In the genomic region with DNA sequence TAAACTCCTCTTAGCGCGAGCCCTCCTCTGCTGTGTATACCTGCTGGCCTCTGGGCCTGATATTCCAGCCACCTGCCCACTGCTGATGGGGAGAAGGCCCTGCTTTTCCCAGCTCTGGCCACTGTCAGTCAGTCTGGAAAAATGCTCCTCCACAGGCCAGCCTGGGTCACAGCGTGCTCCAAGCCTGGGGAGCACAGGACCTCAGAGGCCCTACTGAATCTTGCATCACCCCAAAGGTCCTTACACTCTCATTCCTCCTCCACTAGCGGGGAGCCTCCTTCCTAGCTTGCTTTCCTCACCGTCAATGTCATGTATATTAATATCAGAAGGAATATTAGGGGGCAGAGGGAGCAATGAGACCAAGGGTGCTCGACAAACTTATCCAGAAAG, we compare ENCODE assay signal across 11 cellular contexts.
DNase-seq lines count a peak whose midpoint lies in the region; ATAC-seq and TF ChIP-seq lines count a peak whose summit lies in the region.
"Had no signal": no experiment of that assay in that cellular context is flagged by ENCODE, and none has a peak within 500 bp of the region (broad histone marks: within the 10 kb centered on the region; RNA-seq: fewer than 3 reads in every experiment).

No MANE protein-coding gene starts in this region.

- peak overlapping the region; percentile 68; the same call in 1 of the 2 replicates for H3K4me3 ChIP-seq in GM23248
- H3K4me3 ChIP-seq in right atrium auricular region, result no peak overlapping the region

- no peak for ATAC-seq in stimulated activated effector memory CD8-positive, alpha-beta T cell treated with anti-CD3 and anti-CD28 coated beads, Interleukin-12 subunit alpha, Interleukin-12 subunit beta, amount 100 ng/mL, for 72 hours
- no peak for ATAC-seq in CD4-positive, alpha-beta T cell (ENCODE audit: poor library complexity)
- ATAC-seq in WTC11 (no peak), GM19395 (IDR thresholded peaks at IDR 0.05; ENCODE audit: unreplicated experiment) (no peak)
- ATAC-seq: HCT116 had no signal

- no peaks in the 10 kb centered on the region for H4K20me1 ChIP-seq in GM23248 (ENCODE audit: insufficient read depth)

- peak overlapping the region; percentile 78 for H3K4me2 ChIP-seq in GM23248 (ENCODE audit: unreplicated experiment)

- no peaks in the 10 kb centered on the region for H3K27me3 Mint-ChIP-seq in activated T-helper 2 cell treated with anti-CD3 and anti-CD28 coated beads, Interferon-gamma antibody, Interleukin-2, Interleukin-4, amounts not matched to agents 10 μg/mL and 5 μg/mL and 100 μg/mL, durations not matched to agents 14 hours and 24 hours and 36 hours (ENCODE audit: low read depth)
- peaks cover 4% of the 10 kb centered on the region for H3K27me3 Mint-ChIP-seq in CD4-positive, alpha-beta T cell
- no peaks in the 10 kb centered on the region for H3K27me3 Mint-ChIP-seq in WTC11 (ENCODE audit: low read depth)
- H3K27me3 Mint-ChIP-seq: activated naive CD4-positive, alpha-beta T cell treated with anti-CD3 and anti-CD28 coated beads, Interleukin-2, amount 50 U/mL, for 24 hours had no signal

- H3K36me3 ChIP-seq in GM23248 (ENCODE audit: low read depth) (no peaks in the 10 kb centered on the region), right atrium auricular region (no peaks in the 10 kb centered on the region)

- in situ Hi-C loops in GM23248 (cut with MboI), result no loop called here

- DNase-seq in GM23248 (no peak), right atrium auricular region (ENCODE audit: low spot score) (no peak), ureter (ENCODE audit: low spot score) (no peak), WTC11 (ENCODE audit: low spot score) (no peak)
- DNase-seq in activated T-helper 2 cell treated with anti-CD3 and anti-CD28 coated beads, Interferon-gamma antibody, Interleukin-2, Interleukin-4, amounts not matched to agents 10 μg/mL and 5 μg/mL and 100 μg/mL, durations not matched to agents 14 hours and 24 hours and 36 hours (ENCODE audit: low spot score), result no peak
- no peak for DNase-seq in stimulated activated effector memory CD8-positive, alpha-beta T cell treated with anti-CD3 and anti-CD28 coated beads, Interleukin-12 subunit alpha, Interleukin-12 subunit beta, amount 100 ng/mL, for 72 hours (ENCODE audit: low spot score in 2 of 2)
- DNase-seq in CD4-positive, alpha-beta T cell, result no peak
- DNase-seq: PC-3 had no signal

- H3K27ac ChIP-seq in GM23248 (peak overlapping the region; percentile 92), right atrium auricular region (peak overlapping the region; percentile 82 to 92)
- H3K27ac ChIP-seq in CD4-positive, alpha-beta T cell (ENCODE audit: low read depth, low read length), result no peak overlapping the region

- no peaks in the 10 kb centered on the region for H3K9me2 ChIP-seq in GM23248 (ENCODE audit: insufficient read depth)

- 47 to 71% methylated on average over 4 to 6 of the region's 6 CpGs for WGBS in GM23248 (ENCODE audit: low coverage in 1 of 2, low lambda C conversion rate in 2 of 2, missing lambda C conversion rate in 2 of 2), 2 experiments

- H3K9ac ChIP-seq in GM23248, result peak overlapping the region; percentile 82

- H2AFZ ChIP-seq in GM23248, result no peak overlapping the region

- H3K36me3 Mint-ChIP-seq in activated T-helper 2 cell treated with anti-CD3 and anti-CD28 coated beads, Interferon-gamma antibody, Interleukin-2, Interleukin-4, amounts not matched to agents 10 μg/mL and 5 μg/mL and 100 μg/mL, durations not matched to agents 14 hours and 24 hours and 36 hours (ENCODE audit: low read depth), result no peaks in the 10 kb centered on the region
- H3K36me3 Mint-ChIP-seq in stimulated activated effector memory CD8-positive, alpha-beta T cell treated with anti-CD3 and anti-CD28 coated beads, Interleukin-12 subunit alpha, Interleukin-12 subunit beta, amount 100 ng/mL, for 72 hours, result no peaks in the 10 kb centered on the region
- no peaks in the 10 kb centered on the region for H3K36me3 Mint-ChIP-seq in CD4-positive, alpha-beta T cell (ENCODE audit: low read depth)
- no peaks in the 10 kb centered on the region for H3K36me3 Mint-ChIP-seq in WTC11
- H3K36me3 Mint-ChIP-seq: activated naive CD4-positive, alpha-beta T cell treated with anti-CD3 and anti-CD28 coated beads, Interleukin-2, amount 50 U/mL, for 24 hours had no signal

- POLR2A ChIA-PET in CD4-positive, alpha-beta T cell (lab: Charles Lee), result no interaction called here
- POLR2A ChIA-PET in WTC11 (lab: Charles Lee), result no interaction called here

- peaks cover 30% of the 10 kb centered on the region for H3K4me1 Mint-ChIP-seq in activated T-helper 2 cell treated with anti-CD3 and anti-CD28 coated beads, Interferon-gamma antibody, Interleukin-2, Interleukin-4, amounts not matched to agents 10 μg/mL and 5 μg/mL and 100 μg/mL, durations not matched to agents 14 hours and 24 hours and 36 hours (ENCODE audit: low read depth)
- peaks cover 38% of the 10 kb centered on the region for H3K4me1 Mint-ChIP-seq in stimulated activated effector memory CD8-positive, alpha-beta T cell treated with anti-CD3 and anti-CD28 coated beads, Interleukin-12 subunit alpha, Interleukin-12 subunit beta, amount 100 ng/mL, for 72 hours
- peaks cover 5% of the 10 kb centered on the region for H3K4me1 Mint-ChIP-seq in CD4-positive, alpha-beta T cell (ENCODE audit: low read depth)
- H3K4me1 Mint-ChIP-seq in WTC11, result peaks cover 11% of the 10 kb centered on the region

- no peaks in the 10 kb centered on the region for H3K27me3 ChIP-seq in GM23248 (replicated peaks; ENCODE audit: insufficient read depth)
- H3K27me3 ChIP-seq in right atrium auricular region, result no peaks in the 10 kb centered on the region
- H3K27me3 ChIP-seq in CD4-positive, alpha-beta T cell (ENCODE audit: control insufficient read depth, insufficient read depth, low read length), result no peaks in the 10 kb centered on the region

- intact Hi-C loops in activated T-helper 2 cell treated with anti-CD3 and anti-CD28 coated beads, Interferon-gamma antibody, Interleukin-2, Interleukin-4, amounts not matched to agents 10 μg/mL and 5 μg/mL and 100 μg/mL, durations not matched to agents 14 hours and 24 hours and 36 hours (cut with micrococcal nuclease), result loop anchor here (2.0 kb wide), 3 partner anchors 13 to 41 kb away; no protein-coding TSS in a partner anchor
- intact Hi-C loops in CD4-positive, alpha-beta T cell (cut with DNase I, micrococcal nuclease), result no loop called here

- no peak for TF ChIP-seq CTCF in right atrium auricular region (IDR thresholded peaks at IDR 0.05)
- no peak for TF ChIP-seq CTCF in CD4-positive, alpha-beta T cell (IDR thresholded peaks at IDR 0.05)
- TF ChIP-seq CTCF in WTC11 (IDR thresholded peaks at IDR 0.05), result no peak

- H3K9me3 ChIP-seq in GM23248 (ENCODE audit: low read depth) (no peaks in the 10 kb centered on the region), right atrium auricular region (no peaks in the 10 kb centered on the region)
- H3K9me3 ChIP-seq in CD4-positive, alpha-beta T cell (ENCODE audit: control insufficient read depth, low read length), result no peaks in the 10 kb centered on the region

- no peaks in the 10 kb centered on the region for H3K9me3 Mint-ChIP-seq in activated T-helper 2 cell treated with anti-CD3 and anti-CD28 coated beads, Interferon-gamma antibody, Interleukin-2, Interleukin-4, amounts not matched to agents 10 μg/mL and 5 μg/mL and 100 μg/mL, durations not matched to agents 14 hours and 24 hours and 36 hours
- no peaks in the 10 kb centered on the region for H3K9me3 Mint-ChIP-seq in stimulated activated effector memory CD8-positive, alpha-beta T cell treated with anti-CD3 and anti-CD28 coated beads, Interleukin-12 subunit alpha, Interleukin-12 subunit beta, amount 100 ng/mL, for 72 hours
- H3K9me3 Mint-ChIP-seq in CD4-positive, alpha-beta T cell, result no peaks in the 10 kb centered on the region
- H3K9me3 Mint-ChIP-seq in WTC11, result no peaks in the 10 kb centered on the region
- H3K9me3 Mint-ChIP-seq: activated naive CD4-positive, alpha-beta T cell treated with anti-CD3 and anti-CD28 coated beads, Interleukin-2, amount 50 U/mL, for 24 hours had no signal

- no peak overlapping the region for H3K4me3 Mint-ChIP-seq in activated T-helper 2 cell treated with anti-CD3 and anti-CD28 coated beads, Interferon-gamma antibody, Interleukin-2, Interleukin-4, amounts not matched to agents 10 μg/mL and 5 μg/mL and 100 μg/mL, durations not matched to agents 14 hours and 24 hours and 36 hours (ENCODE audit: low read depth)
- peak overlapping the region; percentile 58 for H3K4me3 Mint-ChIP-seq in stimulated activated effector memory CD8-positive, alpha-beta T cell treated with anti-CD3 and anti-CD28 coated beads, Interleukin-12 subunit alpha, Interleukin-12 subunit beta, amount 100 ng/mL, for 72 hours
- no peak overlapping the region for H3K4me3 Mint-ChIP-seq in CD4-positive, alpha-beta T cell
- H3K4me3 Mint-ChIP-seq in WTC11, result no peak overlapping the region
- H3K4me3 Mint-ChIP-seq: activated naive CD4-positive, alpha-beta T cell treated with anti-CD3 and anti-CD28 coated beads, Interleukin-2, amount 50 U/mL, for 24 hours had no signal

- CTCF ChIA-PET in CD4-positive, alpha-beta T cell (lab: Charles Lee), result no interaction called here
- CTCF ChIA-PET in WTC11 (lab: Charles Lee), result interaction anchor here (1.9 to 2.6 kb wide), 2 partner anchors 22 to 29 kb away, joined by 6 to 7 read pairs; no protein-coding TSS in a partner anchor

- H3F3A ChIP-seq in GM23248 (ENCODE audit: insufficient read depth), result peaks cover 20% of the 10 kb centered on the region

- peak overlapping the region; percentile 23 for H3K27ac Mint-ChIP-seq in activated T-helper 2 cell treated with anti-CD3 and anti-CD28 coated beads, Interferon-gamma antibody, Interleukin-2, Interleukin-4, amounts not matched to agents 10 μg/mL and 5 μg/mL and 100 μg/mL, durations not matched to agents 14 hours and 24 hours and 36 hours
- peak overlapping the region; percentile 84 for H3K27ac Mint-ChIP-seq in stimulated activated effector memory CD8-positive, alpha-beta T cell treated with anti-CD3 and anti-CD28 coated beads, Interleukin-12 subunit alpha, Interleukin-12 subunit beta, amount 100 ng/mL, for 72 hours
- no peak overlapping the region for H3K27ac Mint-ChIP-seq in CD4-positive, alpha-beta T cell
- no peak overlapping the region for H3K27ac Mint-ChIP-seq in WTC11
- H3K27ac Mint-ChIP-seq: activated naive CD4-positive, alpha-beta T cell treated with anti-CD3 and anti-CD28 coated beads, Interleukin-2, amount 50 U/mL, for 24 hours had no signal

- peaks cover 80% of the 10 kb centered on the region for H3K79me2 ChIP-seq in GM23248 (ENCODE audit: insufficient read depth)

- H3K4me1 ChIP-seq in GM23248 (ENCODE audit: insufficient read depth) (peaks cover 32% of the 10 kb centered on the region), right atrium auricular region (peaks cover 0 to 83% of the 10 kb centered on the region in 2 donors)

TF ChIP-seq in WTC11, 78 proteins besides CTCF, POLR2A, EP300 and RAD21:
- no peak for TF ChIP-seq ESRRA (CRISPR knock-in tag; IDR thresholded peaks at IDR 0.05; ENCODE audit: borderline replicate concordance)

Comparison
In these comparisons a context has a peak if more than half of its experiments do, and no peak if none do; other contexts are left out.
1. H3K27ac Mint-ChIP-seq: peak in activated T-helper 2 cell treated with anti-CD3 and anti-CD28 coated beads, Interferon-gamma antibody, Interleukin-2, Interleukin-4, amounts not matched to agents 10 μg/mL and 5 μg/mL and 100 μg/mL, durations not matched to agents 14 hours and 24 hours and 36 hours (single experiment) and stimulated activated effector memory CD8-positive, alpha-beta T cell treated with anti-CD3 and anti-CD28 coated beads, Interleukin-12 subunit alpha, Interleukin-12 subunit beta, amount 100 ng/mL, for 72 hours (single experiment); none in CD4-positive, alpha-beta T cell (single experiment) and WTC11 (single experiment).